In genomic region chr5:36156619-36157018, GRCh38 we compare ENCODE assay signal across 15 cellular contexts. TPM values are rescaled to one million over a fixed set of nuclear protein-coding genes. Genes with fewer than 3 reads are reported as not detected.
DNase-seq lines count a peak whose midpoint lies in the region; ATAC-seq and TF ChIP-seq lines count a peak whose summit lies in the region.
"Had no signal": no experiment of that assay in that cellular context is flagged by ENCODE, and none has a peak within 500 bp of the region (broad histone marks: within the 10 kb centered on the region; RNA-seq: fewer than 3 reads in every experiment).

No MANE protein-coding gene starts in this region.

- no peak overlapping the region for H3K9ac ChIP-seq in GM23248
- no peak overlapping the region for H3K9ac ChIP-seq in skeletal muscle tissue (ENCODE audit: low read depth in 1 of 3, low read length in 3 of 3)

- peak; percentile 79 for DNase-seq in GM23248
- peak; percentile 59 for DNase-seq in amniotic stem cell (lab: John Stamatoyannopoulos, UW)
- DNase-seq in foreskin keratinocyte, result peak in 1 of 2 donors; percentile 81
- no peak for DNase-seq in SK-N-DZ (ENCODE audit: low spot score)
- DNase-seq in testis, result no peak
- DNase-seq: activated CD4-positive, alpha-beta T cell treated with anti-CD3 and anti-CD28 coated beads, Interleukin-2, amount 10 ng/mL, durations not matched to agents 7 days and 5 days; left cardiac atrium; NCI-H2029 treated with DMSO at 0.1 percent for 48 hours; stimulated activated CD4-positive, alpha-beta T cell treated with anti-CD3 and anti-CD28 coated beads, Interleukin-4, amount 100 ng/mL, for 1 hour; stimulated activated naive CD8-positive, alpha-beta T cell treated with anti-CD3 and anti-CD28 coated beads, Interleukin-15, amount 100 ng/mL, for 72 hours; T-helper 1 cell had no signal

- peaks cover 81% of the 10 kb centered on the region for H3K79me2 ChIP-seq in GM23248 (ENCODE audit: insufficient read depth)

- H3K9me3 ChIP-seq in GM23248 (ENCODE audit: low read depth), result no peaks in the 10 kb centered on the region
- H3K9me3 ChIP-seq in skeletal muscle tissue (ENCODE audit: control insufficient read depth in 3 of 3, low read length in 3 of 3), result no peaks in the 10 kb centered on the region
- no peaks in the 10 kb centered on the region for H3K9me3 ChIP-seq in testis

- TF ChIP-seq CTCF in foreskin keratinocyte (conservative IDR thresholded peaks at IDR 0.05), result no peak
- TF ChIP-seq CTCF in testis (IDR thresholded peaks at IDR 0.05), result no peak

- H3K36me3 ChIP-seq in GM23248 (ENCODE audit: low read depth) (peaks cover 20% of the 10 kb centered on the region; the same call in 1 of the 2 replicates), skeletal muscle tissue (ENCODE audit: control insufficient read depth in 3 of 3, insufficient read depth in 3 of 3, low read length in 3 of 3) (peaks cover 0 to 21% (median 18%) of the 10 kb centered on the region in 3 donors), testis (ENCODE audit: low read depth, missing control alignments) (no peaks in the 10 kb centered on the region)

- no peak overlapping the region for H2AFZ ChIP-seq in GM23248
- H2AFZ ChIP-seq: GM23338 had no signal

- ATAC-seq in foreskin keratinocyte (no peak), GM19328 (IDR thresholded peaks at IDR 0.05; ENCODE audit: unreplicated experiment) (no peak)
- ATAC-seq: GM12878; GM23338; left cardiac atrium; stimulated activated naive CD8-positive, alpha-beta T cell treated with anti-CD3 and anti-CD28 coated beads, Interleukin-15, amount 100 ng/mL, for 72 hours had no signal

- in situ Hi-C loops in GM23248 (cut with MboI), result no loop called here

- H3K27me3 ChIP-seq in GM23248 (replicated peaks; ENCODE audit: insufficient read depth) (no peaks in the 10 kb centered on the region), foreskin keratinocyte (no peaks in the 10 kb centered on the region), skeletal muscle tissue (ENCODE audit: control insufficient read depth in 3 of 3, insufficient read depth in 3 of 3, low read length in 3 of 3) (no peaks in the 10 kb centered on the region), testis (no peaks in the 10 kb centered on the region)

- intact Hi-C loops in testis (cut with DNase I; ENCODE audit: low total_unique reads), result no loop called here

- no peak overlapping the region for H3K4me3 ChIP-seq in GM23248
- H3K4me3 ChIP-seq in skeletal muscle tissue (ENCODE audit: low read length in 3 of 3), result no peak overlapping the region
- no peak overlapping the region for H3K4me3 ChIP-seq in testis
- H3K4me3 ChIP-seq: GM12878, GM23338 had no signal

- peaks cover 42% of the 10 kb centered on the region for H3F3A ChIP-seq in GM23248 (ENCODE audit: insufficient read depth)

- TF ChIP-seq POLR2A in testis (IDR thresholded peaks at IDR 0.05), result no peak

- H3K9me2 ChIP-seq in GM23248 (ENCODE audit: insufficient read depth), result no peaks in the 10 kb centered on the region

- peak overlapping the region; percentile 63 for H3K27ac ChIP-seq in GM23248
- H3K27ac ChIP-seq in foreskin keratinocyte, result peak overlapping the region; percentile 7
- H3K27ac ChIP-seq in skeletal muscle tissue (ENCODE audit: low read depth, low read length), result peak overlapping the region; percentile 1
- H3K27ac ChIP-seq in testis, result no peak overlapping the region

- H3K4me1 ChIP-seq in GM23248 (ENCODE audit: insufficient read depth), result peaks cover 46% of the 10 kb centered on the region
- H3K4me1 ChIP-seq in foreskin keratinocyte, result peaks cover 36% of the 10 kb centered on the region
- peaks cover 13 to 31% (median 19%) of the 10 kb centered on the region in 3 donors for H3K4me1 ChIP-seq in skeletal muscle tissue (ENCODE audit: control insufficient read depth in 3 of 3, insufficient read depth in 3 of 3, low read length in 3 of 3)
- H3K4me1 ChIP-seq in testis, result peaks cover 8% of the 10 kb centered on the region

- no peaks in the 10 kb centered on the region for H4K20me1 ChIP-seq in GM23248 (ENCODE audit: insufficient read depth)

- peak overlapping the region; percentile 44 for H3K4me2 ChIP-seq in GM23248 (ENCODE audit: unreplicated experiment)
- H3K4me2 ChIP-seq: GM23338 had no signal

- WGBS in GM23248 (ENCODE audit: low coverage in 1 of 2, low lambda C conversion rate in 2 of 2, missing lambda C conversion rate in 2 of 2), 2 experiments, result 0 to 3% methylated on average over 1 of the region's 1 CpG
- WGBS in testis, 2 donors, result 45 to 52% methylated on average over 1 of the region's 1 CpG

RNA-seq across cellular contexts. Expression of gene SKP2, which starts 4.7 kb away (rescaled TPM):
- 38.8 and 41.6 TPM in 2 replicates for total RNA-seq in GM23248 (2014; rRNA removed; shearing (Covaris generic))
- polyA plus RNA-seq in GM23248 (2016; fragmentation: Nextera tagmentation; extraction: Ambion mirVana) (31.1 and 31.5 TPM in 2 replicates), foreskin keratinocyte (19.8 and 35.6 TPM in 2 replicates), testis (ENCODE audit: insufficient read depth, low read depth, low replicate concordance) (7.1 TPM)
- total RNA-seq in foreskin keratinocyte (69.0 and 98.7 TPM in 2 replicates), skeletal muscle tissue (34.4 TPM), testis (10 to 100 TPM; 10.6 to 14.2 TPM)
- 140 and 150 TPM in 2 replicates for polyA plus RNA-seq in SK-N-DZ (2014; cell fraction: cytosol; rRNA removed)
- 73.6 and 81.9 TPM in 2 replicates for polyA plus RNA-seq in SK-N-DZ (2014; cell fraction: nucleus; rRNA removed)

RNA-seq across cellular contexts. Expression of gene LMBRD2, which starts 4.9 kb away (rescaled TPM):
- 14.5 and 28.2 TPM in 2 replicates for total RNA-seq in GM23248 (2014; rRNA removed; shearing (Covaris generic))
- polyA plus RNA-seq in GM23248 (2016; fragmentation: Nextera tagmentation; extraction: Ambion mirVana) (6.9 and 7.0 TPM in 2 replicates), foreskin keratinocyte (0.95 and 1.2 TPM in 2 replicates), testis (ENCODE audit: insufficient read depth, low read depth, low replicate concordance) (6.3 TPM)
- total RNA-seq in foreskin keratinocyte (6.1 and 7.1 TPM in 2 replicates), skeletal muscle tissue (13.0 TPM), testis (10 to 100 TPM in 1 of 2 donors, 1 to 10 TPM in 1; 8.2 to 24.4 TPM)
- polyA plus RNA-seq in SK-N-DZ (2014; cell fraction: cytosol; rRNA removed), result 8.7 and 10.9 TPM in 2 replicates
- polyA plus RNA-seq in SK-N-DZ (2014; cell fraction: nucleus; rRNA removed), result 13.7 and 14.1 TPM in 2 replicates

Comparison
In these comparisons a context has a peak if more than half of its experiments do, and no peak if none do; other contexts are left out.
1. DNase-seq: peak in GM23248 (single experiment) and amniotic stem cell (single experiment); none in SK-N-DZ (single experiment) and testis (single experiment).
2. H3K27ac ChIP-seq: peak in GM23248 (single experiment), foreskin keratinocyte (single experiment) and skeletal muscle tissue (single experiment); none in testis (0 of 2).